In the genomic region with DNA sequence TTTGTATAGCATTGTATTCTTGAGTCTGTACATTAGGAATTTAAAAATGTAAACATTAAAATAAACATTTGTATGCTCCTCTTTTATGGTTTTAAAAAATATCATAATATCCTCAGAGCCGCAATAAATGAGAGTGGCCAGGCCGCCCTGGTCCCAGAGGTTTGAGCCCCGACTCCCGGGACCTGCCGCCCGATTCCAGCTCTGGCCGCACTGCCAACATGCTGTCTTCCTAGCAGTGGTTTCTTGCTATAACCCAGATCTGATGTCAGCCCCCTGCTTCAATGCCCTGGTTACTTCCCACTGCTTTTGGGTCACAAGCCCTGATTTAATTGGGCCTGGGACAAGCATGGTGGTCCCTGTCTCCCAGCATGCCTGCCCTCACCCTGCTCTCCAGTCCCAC, we compare ENCODE assay signal across 21 cellular contexts.
"Had no signal": no experiment of that assay in that cellular context is flagged by ENCODE, and none has a peak within 500 bp of the region (broad histone marks: within the 10 kb centered on the region; RNA-seq: fewer than 3 reads in every experiment).

No MANE protein-coding gene starts in this region.

- H3K9me3 Mint-ChIP-seq: dendritic cell treated with granulocyte-macrophage colony-stimulating factor and Interleukin-4, amounts not matched to agents 40 ng/mL and 50 ng/mL, for 4 days; effector memory CD8-positive, alpha-beta T cell; endodermal cell had no signal

- H3K36me3 ChIP-seq: colonic mucosa, esophagus squamous epithelium, gastrocnemius medialis, heart right ventricle, left lung, lower lobe of right lung had no signal

- H3K27me3 ChIP-seq: colonic mucosa, esophagus squamous epithelium, gastrocnemius medialis, heart right ventricle, left lung had no signal

- ATAC-seq: effector memory CD8-positive, alpha-beta T cell; esophagus mucosa; gastrocnemius medialis; heart right ventricle; left lung; left ventricle myocardium superior; lower lobe of right lung had no signal

- H3K4me3 Mint-ChIP-seq: dendritic cell treated with granulocyte-macrophage colony-stimulating factor and Interleukin-4, amounts not matched to agents 40 ng/mL and 50 ng/mL, for 4 days; effector memory CD8-positive, alpha-beta T cell; endodermal cell had no signal

- H3K27ac ChIP-seq: colonic mucosa, epithelial cell of prostate, esophagus squamous epithelium, gastrocnemius medialis, heart right ventricle, left lung, lower lobe of right lung had no signal

- DNase-seq: colonic mucosa; cortex of kidney; effector CD8-positive, alpha-beta T cell; effector memory CD8-positive, alpha-beta T cell; endodermal cell; erythroblast; esophagus squamous epithelium; foreskin melanocyte; gastrocnemius medialis; glutamatergic neuron; head of caudate nucleus; heart right ventricle; hippocampal formation; left cardiac atrium; left lung; left ventricle myocardium superior; lower lobe of right lung; midbrain had no signal

- H3K4me3 ChIP-seq: colonic mucosa, esophagus squamous epithelium, gastrocnemius medialis, heart right ventricle, left lung, lower lobe of right lung had no signal

- H3K27me3 Mint-ChIP-seq: effector memory CD8-positive, alpha-beta T cell had no signal

- H3K9me3 ChIP-seq: colonic mucosa, esophagus squamous epithelium, gastrocnemius medialis, heart right ventricle, left lung, lower lobe of right lung had no signal

- H3K27ac Mint-ChIP-seq: dendritic cell treated with granulocyte-macrophage colony-stimulating factor and Interleukin-4, amounts not matched to agents 40 ng/mL and 50 ng/mL, for 4 days; endodermal cell had no signal
